ENCODE assay signal across 1 cellular context in the genomic region with DNA sequence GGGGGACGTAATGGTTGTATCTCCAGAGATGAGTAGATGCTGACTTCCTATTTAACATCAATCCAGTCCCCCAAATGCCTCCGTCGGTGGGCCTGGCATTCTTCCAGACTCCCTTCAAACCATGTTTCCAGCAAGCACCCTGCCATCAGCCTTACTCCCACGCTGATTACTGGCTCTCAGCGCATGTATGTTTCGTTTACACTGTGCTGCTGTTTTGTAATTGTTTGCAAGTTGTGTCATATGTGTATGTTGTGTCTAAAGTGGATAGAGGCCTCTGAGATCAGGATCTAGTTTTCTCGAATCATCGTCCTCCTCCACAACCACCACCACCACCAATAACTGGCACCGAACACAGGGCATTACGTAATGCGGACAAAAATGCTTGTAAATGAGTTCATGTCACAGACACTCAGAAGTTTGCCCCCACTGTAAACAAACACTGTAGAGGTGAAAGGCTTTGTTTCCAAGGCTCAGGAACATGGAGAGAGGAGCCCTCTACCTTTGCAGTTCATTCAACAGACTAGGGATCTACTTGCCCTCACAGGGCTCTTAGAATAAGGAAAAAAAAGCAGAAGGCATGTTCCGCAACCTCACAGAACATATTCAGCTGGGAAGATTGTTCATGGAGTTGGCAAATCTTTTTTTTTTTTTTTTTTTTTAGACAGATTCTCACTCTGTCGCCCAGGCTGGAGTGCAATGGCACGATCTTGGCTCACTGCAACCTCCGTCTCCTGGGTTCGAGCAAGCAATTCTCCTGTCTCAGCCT.
TF ChIP-seq lines count a peak whose summit lies in the region.

No MANE protein-coding gene starts in this region.

TF ChIP-seq in K562, 482 proteins besides CTCF, POLR2A, EP300 and RAD21 (continued from another document):
- TF ChIP-seq, protein P1, sequence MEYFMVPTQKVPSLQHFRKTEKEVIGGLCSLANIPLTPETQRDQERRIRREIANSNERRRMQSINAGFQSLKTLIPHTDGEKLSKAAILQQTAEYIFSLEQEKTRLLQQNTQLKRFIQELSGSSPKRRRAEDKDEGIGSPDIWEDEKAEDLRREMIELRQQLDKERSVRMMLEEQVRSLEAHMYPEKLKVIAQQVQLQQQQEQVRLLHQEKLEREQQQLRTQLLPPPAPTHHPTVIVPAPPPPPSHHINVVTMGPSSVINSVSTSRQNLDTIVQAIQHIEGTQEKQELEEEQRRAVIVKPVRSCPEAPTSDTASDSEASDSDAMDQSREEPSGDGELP (CRISPR knock-in tag; IDR thresholded peaks at IDR 0.05; ENCODE audit: borderline replicate concordance) = no peak
- TF ChIP-seq CEBPB (tag; IDR thresholded peaks at IDR 0.05) (peak; percentile 85), NFIC (IDR thresholded peaks at IDR 0.05) (peak; percentile 69), EGR1 (conservative IDR thresholded peaks at IDR 0.05) (peak; percentile 41), DNMT1 (IDR thresholded peaks at IDR 0.05) (no peak)
- TF ChIP-seq, protein P2, sequence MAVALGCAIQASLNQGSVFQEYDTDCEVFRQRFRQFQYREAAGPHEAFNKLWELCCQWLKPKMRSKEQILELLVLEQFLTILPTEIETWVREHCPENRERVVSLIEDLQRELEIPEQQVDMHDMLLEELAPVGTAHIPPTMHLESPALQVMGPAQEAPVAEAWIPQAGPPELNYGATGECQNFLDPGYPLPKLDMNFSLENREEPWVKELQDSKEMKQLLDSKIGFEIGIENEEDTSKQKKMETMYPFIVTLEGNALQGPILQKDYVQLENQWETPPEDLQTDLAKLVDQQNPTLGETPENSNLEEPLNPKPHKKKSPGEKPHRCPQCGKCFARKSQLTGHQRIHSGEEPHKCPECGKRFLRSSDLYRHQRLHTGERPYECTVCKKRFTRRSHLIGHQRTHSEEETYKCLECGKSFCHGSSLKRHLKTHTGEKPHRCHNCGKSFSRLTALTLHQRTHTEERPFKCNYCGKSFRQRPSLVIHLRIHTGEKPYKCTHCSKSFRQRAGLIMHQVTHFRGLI (CRISPR knock-in tag; IDR thresholded peaks at IDR 0.05) = no peak
- TF ChIP-seq, protein P3, sequence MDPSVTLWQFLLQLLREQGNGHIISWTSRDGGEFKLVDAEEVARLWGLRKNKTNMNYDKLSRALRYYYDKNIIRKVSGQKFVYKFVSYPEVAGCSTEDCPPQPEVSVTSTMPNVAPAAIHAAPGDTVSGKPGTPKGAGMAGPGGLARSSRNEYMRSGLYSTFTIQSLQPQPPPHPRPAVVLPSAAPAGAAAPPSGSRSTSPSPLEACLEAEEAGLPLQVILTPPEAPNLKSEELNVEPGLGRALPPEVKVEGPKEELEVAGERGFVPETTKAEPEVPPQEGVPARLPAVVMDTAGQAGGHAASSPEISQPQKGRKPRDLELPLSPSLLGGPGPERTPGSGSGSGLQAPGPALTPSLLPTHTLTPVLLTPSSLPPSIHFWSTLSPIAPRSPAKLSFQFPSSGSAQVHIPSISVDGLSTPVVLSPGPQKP (CRISPR knock-in tag; IDR thresholded peaks at IDR 0.05) = no peak
TF ChIP-seq in K562: peak in this region for 4.
